In the genomic region with DNA sequence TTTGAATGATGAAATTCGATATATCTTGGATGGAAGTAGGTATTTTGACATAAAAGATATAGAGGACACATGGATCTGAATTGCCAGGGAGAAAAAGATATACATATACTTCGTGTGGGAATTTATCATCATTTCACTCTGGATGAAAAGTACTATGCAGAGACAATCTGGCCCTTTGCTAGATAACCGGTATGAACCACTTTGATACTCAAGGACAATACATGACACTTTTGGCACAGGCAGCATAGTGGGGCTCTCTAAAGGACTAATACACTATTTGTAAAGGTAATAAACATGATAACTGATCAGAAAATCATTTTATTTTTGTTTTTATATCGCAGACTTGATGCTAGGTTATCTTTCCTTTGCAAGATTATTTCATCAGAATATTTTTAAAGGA, we compare ENCODE assay signal across 1 cellular context.
TF ChIP-seq lines count a peak whose summit lies in the region.

No MANE protein-coding gene starts in this region.

TF ChIP-seq in A549, 52 proteins besides CTCF, POLR2A, EP300 and RAD21:
- no peak for TF ChIP-seq RFX5 (IDR thresholded peaks at IDR 0.05)
- no peak for TF ChIP-seq HOXB13 (CRISPR knock-in tag; IDR thresholded peaks at IDR 0.05; ENCODE audit: low read depth)
- no peak for TF ChIP-seq E2F6 (IDR thresholded peaks at IDR 0.05; ENCODE audit: borderline replicate concordance, low read depth)
